Comparison of ENCODE assay signal across 8 cellular contexts in the genomic region with DNA sequence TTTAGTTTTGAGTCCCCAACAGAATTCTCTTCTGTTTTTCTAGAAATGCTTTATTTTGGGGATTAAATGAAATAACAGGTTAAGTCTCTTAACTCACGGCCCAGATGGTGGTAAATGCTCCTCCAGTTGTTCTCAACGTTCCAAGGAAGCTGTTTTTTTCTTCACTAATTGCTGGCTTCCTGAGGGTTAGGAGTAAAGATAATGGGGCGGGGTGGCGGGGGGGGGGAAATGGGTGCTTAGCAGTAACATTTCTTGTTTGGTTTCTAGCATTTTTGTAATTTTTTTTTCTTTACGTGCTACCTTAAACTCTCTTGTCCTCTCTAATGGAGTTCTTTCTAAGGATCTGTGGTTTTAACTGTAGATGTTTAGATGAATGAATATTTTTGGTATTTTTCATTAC. TPM values are rescaled to one million over a fixed set of nuclear protein-coding genes. Genes with fewer than 3 reads are reported as not detected.
A peak's percentile ranks its signal among the peaks of the same experiment; 100 is the strongest.
DNase-seq lines count a peak whose midpoint lies in the region; TF ChIP-seq lines count a peak whose summit lies in the region.

No MANE protein-coding gene starts in this region.

- H3K27me3 ChIP-seq in WERI-Rb-1 (ENCODE audit: insufficient read depth, low read depth, severe bottlenecking) (no peaks in the 10 kb centered on the region), spleen (replicated peaks in 1 of 7) (no peaks in the 10 kb centered on the region)

- peaks cover 23% of the 10 kb centered on the region for H3K9me3 Mint-ChIP-seq in glutamatergic neuron (ENCODE audit: unreplicated experiment)

- H3K27ac ChIP-seq in WERI-Rb-1 (peak overlapping the region; percentile 99), spleen (peak overlapping the region; percentile 27 to 100 (median 98))

- no peak for TF ChIP-seq CTCF in WERI-Rb-1 (IDR thresholded peaks at IDR 0.05; ENCODE audit: low read depth, low read length)
- TF ChIP-seq CTCF in glutamatergic neuron (IDR thresholded peaks at IDR 0.05; ENCODE audit: partially characterized antibody, unreplicated experiment): no peak
- no peak for TF ChIP-seq CTCF in spleen (IDR thresholded peaks at IDR 0.05 in 8 of 11, conservative IDR thresholded peaks at IDR 0.05 in 3 of 11)

- DNase-seq in NCI-H146 (lab: John Stamatoyannopoulos, UW): peak; percentile 20
- no peak for DNase-seq in NCI-H146 treated with DMSO at 0.1 percent for 48 hours (lab: John Stamatoyannopoulos, UW; ENCODE audit: unreplicated experiment)
- no peak for DNase-seq in WERI-Rb-1
- DNase-seq in glutamatergic neuron: no peak
- no peak for DNase-seq in spleen
- DNase-seq in mesenteric fat pad (ENCODE audit: low spot score): no peak
- DNase-seq in stimulated activated CD4-positive, alpha-beta T cell treated with anti-CD3 and anti-CD28 coated beads, Interleukin-1b, Interleukin-23, amount 100 ng/mL, for 48 hours: no peak
- no peak for DNase-seq in anterior cingulate cortex (lab: John Stamatoyannopoulos, UW)

- H3K4me3 Mint-ChIP-seq in glutamatergic neuron (ENCODE audit: unreplicated experiment): peak overlapping the region; percentile 100

- H3K9me3 ChIP-seq in WERI-Rb-1 (ENCODE audit: severe bottlenecking): no peaks in the 10 kb centered on the region
- no peaks in the 10 kb centered on the region for H3K9me3 ChIP-seq in spleen

- no peak for TF ChIP-seq POLR2A in spleen (IDR thresholded peaks at IDR 0.05)

- peak overlapping the region; percentile 69 for H3K27ac Mint-ChIP-seq in glutamatergic neuron (ENCODE audit: unreplicated experiment)

- H3K27me3 Mint-ChIP-seq in glutamatergic neuron (ENCODE audit: unreplicated experiment): peaks cover 14% of the 10 kb centered on the region

- H3K36me3 Mint-ChIP-seq in glutamatergic neuron (ENCODE audit: unreplicated experiment): peaks cover 21% of the 10 kb centered on the region

- WGBS in spleen, 5 donors: 0 to 2% (median 1%) methylated on average over 5 of the region's 5 CpGs

- peaks cover 68% of the 10 kb centered on the region for H3K36me3 ChIP-seq in WERI-Rb-1
- peaks cover 0 to 49% (median 46%) of the 10 kb centered on the region in 6 donors for H3K36me3 ChIP-seq in spleen

- H3K4me3 ChIP-seq in WERI-Rb-1 (ENCODE audit: low read depth, low read length) (peak overlapping the region; percentile 100), spleen (peak overlapping the region; percentile 63 to 86 (median 72))

- intact Hi-C loops in spleen (cut with DNase I; ENCODE audit: low total_unique reads): loop anchor here (10.0 kb wide), 1 partner anchor 52 kb away; the partner anchor contains the start of gene STK38

- H3K4me1 Mint-ChIP-seq in glutamatergic neuron (ENCODE audit: low read depth, unreplicated experiment): peaks cover 26% of the 10 kb centered on the region

- H3K4me1 ChIP-seq in spleen: peaks cover 50 to 80% (median 70%) of the 10 kb centered on the region in 6 donors

RNA-seq across cellular contexts. Expression of gene SRSF3, which starts 2.2 kb away (rescaled TPM):
- total RNA-seq in glutamatergic neuron (ENCODE audit: unreplicated experiment) (288 TPM), spleen (100 to 1,000 TPM in 6 of 7 donors, 10 to 100 TPM in 1; 93.8 to 271 (median 215) TPM), mesenteric fat pad (214 TPM)
- 100 to 1,000 TPM; 121 to 224 (median 173) TPM for polyA plus RNA-seq in spleen

RNA-seq across cellular contexts. Expression of gene STK38, which starts 49.1 kb away (rescaled TPM):
- total RNA-seq in glutamatergic neuron (ENCODE audit: unreplicated experiment) (55.1 TPM), spleen (10 to 100 TPM; 30.5 to 51.8 (median 38.7) TPM), mesenteric fat pad (31.2 TPM)
- 10 to 100 TPM; 16.4 to 26.6 (median 19.6) TPM for polyA plus RNA-seq in spleen
